In the genomic region with DNA sequence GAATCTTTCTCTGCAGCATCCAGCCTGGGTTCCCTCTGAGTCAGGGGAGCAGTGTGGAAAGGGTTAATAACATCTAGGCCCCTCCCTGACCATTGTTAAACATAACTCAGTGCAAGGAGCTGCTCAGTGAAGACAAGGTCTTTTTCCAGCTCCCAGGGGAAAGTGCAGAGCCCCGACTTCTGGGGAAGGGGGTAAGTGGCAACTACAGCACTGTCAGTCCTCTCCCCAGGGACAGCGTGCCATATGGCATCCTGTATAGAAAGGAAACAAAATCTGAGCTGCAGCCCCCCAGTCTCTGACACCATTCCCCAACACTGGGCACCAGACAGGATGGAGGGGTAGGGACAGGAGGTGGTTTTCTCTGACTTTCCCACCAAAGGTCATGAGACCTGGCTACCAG, we compare ENCODE assay signal across 22 cellular contexts. TPM values are rescaled to one million over a fixed set of nuclear protein-coding genes. Genes with fewer than 3 reads are reported as not detected.
DNase-seq lines count a peak whose midpoint lies in the region; ATAC-seq and TF ChIP-seq lines count a peak whose summit lies in the region.
"Had no signal": no experiment of that assay in that cellular context is flagged by ENCODE, and none has a peak within 500 bp of the region (broad histone marks: within the 10 kb centered on the region; RNA-seq: fewer than 3 reads in every experiment).

No MANE protein-coding gene starts in this region.

- H3K36me3 ChIP-seq in BLaER1 (peaks cover 73% of the 10 kb centered on the region), HEK293 (ENCODE audit: control insufficient read depth in 2 of 2, insufficient read depth in 1 of 2, low read length in 2 of 2) (peaks cover 24 to 79% of the 10 kb centered on the region in 2 experiments), mesenchymal stem cell (ENCODE audit: control insufficient read depth in 1 of 2, insufficient read depth in 2 of 2, low read depth in 1 of 2, low read length in 2 of 2) (peaks cover 52 to 65% of the 10 kb centered on the region in 2 experiments)

- CTCF ChIA-PET in HEK293 (lab: Yijun Ruan, JAX): interaction anchor here (0.6 to 5.5 kb wide), 3 partner anchors 10 to 135 kb away, joined by 3 to 54 read pairs (median 5); partner anchors contain the start of gene LRRC59

- no peak overlapping the region for H3K18ac ChIP-seq in mesenchymal stem cell (ENCODE audit: low read depth in 1 of 2, low read length in 2 of 2)

- H4K8ac ChIP-seq in mesenchymal stem cell (ENCODE audit: low read length): no peak overlapping the region

- H3K79me1 ChIP-seq in mesenchymal stem cell (replicated peaks; ENCODE audit: low read length, poor library complexity, severe bottlenecking): peaks cover 26% of the 10 kb centered on the region

- no peak overlapping the region for H3K4ac ChIP-seq in mesenchymal stem cell (ENCODE audit: low read depth in 1 of 2, low read length in 2 of 2)

- no peak overlapping the region for H4K91ac ChIP-seq in mesenchymal stem cell (ENCODE audit: low read length)

- peaks cover 32% of the 10 kb centered on the region for H4K20me1 ChIP-seq in BLaER1

- H3K9ac ChIP-seq in BLaER1: 0 out of 2 replicates have a peak overlapping the region, but pooled peaks have one; percentile 34
- no peak overlapping the region for H3K9ac ChIP-seq in mesenchymal stem cell (ENCODE audit: low read length)

- H3K4me1 ChIP-seq in BLaER1 (peaks cover 23% of the 10 kb centered on the region), HEK293 (ENCODE audit: control insufficient read depth, insufficient read depth, low read length) (0 out of 2 replicates have a peak, but pooled peaks cover 5% of the 10 kb centered on the region), mesenchymal stem cell (ENCODE audit: control insufficient read depth, insufficient read depth, low read depth, low read length) (peaks cover 37% of the 10 kb centered on the region)

- H2AFZ ChIP-seq in mesenchymal stem cell (ENCODE audit: low read depth, low read length): no peak overlapping the region

- H3K23ac ChIP-seq in mesenchymal stem cell (ENCODE audit: low read length in 2 of 2): no peak overlapping the region

- POLR2A ChIA-PET in HEK293 (lab: Yijun Ruan, JAX): interaction anchor here (0.7 to 1.6 kb wide), 4 partner anchors 9 to 165 kb away, joined by 3 to 6 read pairs (median 4); partner anchors contain the start of genes EME1 and MRPL27

- no peak overlapping the region for H2BK12ac ChIP-seq in mesenchymal stem cell (ENCODE audit: low read length in 2 of 2)

- no peak overlapping the region for H3K14ac ChIP-seq in mesenchymal stem cell (ENCODE audit: low read length in 2 of 2)

- H3K9me3 ChIP-seq in BLaER1 (no peaks in the 10 kb centered on the region), HEK293 (ENCODE audit: control insufficient read depth, insufficient read depth, low read depth, low read length) (no peaks in the 10 kb centered on the region), mesenchymal stem cell (ENCODE audit: control insufficient read depth, low read length) (no peaks in the 10 kb centered on the region)
- H3K9me3 ChIP-seq: left lung, SJSA1 had no signal

- H3K4me2 ChIP-seq in BLaER1: peak overlapping the region; percentile 44
- H3K4me2 ChIP-seq in mesenchymal stem cell (ENCODE audit: low read length, poor library complexity, severe bottlenecking): no peak overlapping the region

- peak overlapping the region; percentile 23 for H2AK5ac ChIP-seq in mesenchymal stem cell (ENCODE audit: low read length, severe bottlenecking)

- H2BK15ac ChIP-seq in mesenchymal stem cell (ENCODE audit: low read depth, poor library complexity, severe bottlenecking): no peak overlapping the region

- TF ChIP-seq CTCF in HEK293 (tag by site-specific recombination; IDR thresholded peaks at IDR 0.05): no peak

- 0 out of 2 replicates have a peak overlapping the region, but pooled peaks have one; percentile 45 for H3K27ac ChIP-seq in BLaER1
- H3K27ac ChIP-seq in HEK293 (ENCODE audit: extremely low read depth, low read depth, low read length): no peak overlapping the region
- H3K27ac ChIP-seq in mesenchymal stem cell (ENCODE audit: low read length, poor library complexity, severe bottlenecking): peak overlapping the region; percentile 31
- H3K27ac ChIP-seq: left lung, SJSA1, skin epidermis had no signal

- DNase-seq in NCI-H82 (lab: John Stamatoyannopoulos, UW): peak; percentile 82
- no peak for DNase-seq in mesenchymal stem cell
- DNase-seq in GM19238 (ENCODE audit: insufficient read length, low spot score): no peak
- DNase-seq in HPDE6-E6E7 (ENCODE audit: extremely low spot score): no peak
- no peak for DNase-seq in activated T-cell treated with anti-CD3 and anti-CD28 coated beads for 4 hours
- DNase-seq: activated CD4-positive, alpha-beta memory T cell treated with anti-CD3 and anti-CD28 coated beads, Interleukin-2, amount 10 ng/mL, durations not matched to agents 7 days and 5 days; cerebellar nuclear complex; DMS79; GDM1; KG1; naive thymus-derived CD4-positive, alpha-beta T cell; NCI-H1436; NCI-H526; stimulated activated naive CD8-positive, alpha-beta T cell treated with anti-CD3 and anti-CD28 coated beads, Interleukin-15, amount 100 ng/mL, for 72 hours; T-helper 1 cell had no signal

- no peak overlapping the region for H3K4me3 ChIP-seq in BLaER1
- no peak overlapping the region for H3K4me3 ChIP-seq in HEK293 (ENCODE audit: low read depth, low read length)
- H3K4me3 ChIP-seq in mesenchymal stem cell (ENCODE audit: insufficient read depth in 1 of 2, low read depth in 1 of 2, low read length in 2 of 2): no peak overlapping the region
- H3K4me3 ChIP-seq: left lung, SJSA1, skin epidermis had no signal

- no peaks in the 10 kb centered on the region for H3K27me3 ChIP-seq in BLaER1
- H3K27me3 ChIP-seq in mesenchymal stem cell (ENCODE audit: control insufficient read depth in 1 of 2, insufficient read depth in 1 of 2, low read length in 2 of 2): no peaks in the 10 kb centered on the region
- H3K27me3 ChIP-seq: left lung, SJSA1 had no signal

- no peak overlapping the region for H2BK120ac ChIP-seq in mesenchymal stem cell (ENCODE audit: low read depth, low read length)

- 50% methylated on average over 2 of the region's 2 CpGs for WGBS in mesenchymal stem cell

- ATAC-seq in GM19395 (IDR thresholded peaks at IDR 0.05; ENCODE audit: unreplicated experiment): no peak
- ATAC-seq: activated CD4-positive, CD25-positive, alpha-beta regulatory T cell treated with anti-CD3 and anti-CD28 coated beads, Interleukin-2, amount 50 U/mL, for 24 hours; left lung; naive thymus-derived CD4-positive, alpha-beta T cell; stimulated activated naive CD8-positive, alpha-beta T cell treated with anti-CD3 and anti-CD28 coated beads, Interleukin-15, amount 100 ng/mL, for 72 hours had no signal

- no peak overlapping the region for H2BK5ac ChIP-seq in mesenchymal stem cell (ENCODE audit: low read depth, low read length, poor library complexity, severe bottlenecking)

TF ChIP-seq in HEK293, 187 proteins besides CTCF, POLR2A, EP300 and RAD21:
- no peak for TF ChIP-seq ZNF423 (tag by site-specific recombination; IDR thresholded peaks at IDR 0.05)
- peak; percentile 17 for TF ChIP-seq PRDM1 (tag by site-specific recombination; IDR thresholded peaks at IDR 0.05)

RNA-seq across cellular contexts. Expression of gene MRPL27, which starts 7.8 kb away (rescaled TPM):
- polyA plus RNA-seq in mesenchymal stem cell (2013, experiment 1 of 2): 75.2 TPM
- 75.5 TPM for polyA plus RNA-seq in mesenchymal stem cell (2013, experiment 2 of 2)

RNA-seq across cellular contexts. Expression of gene EME1, which starts 7.9 kb away (rescaled TPM):
- polyA plus RNA-seq in mesenchymal stem cell (2013, experiment 1 of 2): 1.1 TPM
- 1.1 TPM for polyA plus RNA-seq in mesenchymal stem cell (2013, experiment 2 of 2)
- polyA plus RNA-seq: naive thymus-derived CD4-positive, alpha-beta T cell had no signal

RNA-seq across cellular contexts. Expression of gene XYLT2, which starts 19.2 kb away (rescaled TPM):
- 27.9 TPM for polyA plus RNA-seq in mesenchymal stem cell (2013, experiment 1 of 2)
- 27.6 TPM for polyA plus RNA-seq in mesenchymal stem cell (2013, experiment 2 of 2)

RNA-seq across cellular contexts. Expression of gene LRRC59, which starts 32.2 kb away (rescaled TPM):
- polyA plus RNA-seq in mesenchymal stem cell (2013, experiment 1 of 2): 126 TPM
- polyA plus RNA-seq in mesenchymal stem cell (2013, experiment 2 of 2): 126 TPM
